Comparison of ENCODE assay signal across 9 cellular contexts in genomic region chr20:49668181-49668877, GRCh38. TPM values are rescaled to one million over a fixed set of nuclear protein-coding genes. Genes with fewer than 3 reads are reported as not detected.
DNase-seq lines count a peak whose midpoint lies in the region; ATAC-seq and TF ChIP-seq lines count a peak whose summit lies in the region.
"Had no signal": no experiment of that assay in that cellular context is flagged by ENCODE, and none has a peak within 500 bp of the region (broad histone marks: within the 10 kb centered on the region; RNA-seq: fewer than 3 reads in every experiment).

No MANE protein-coding gene starts in this region.

- H3K36me3 ChIP-seq in colonic mucosa, result no peaks in the 10 kb centered on the region

- H3K4me3 ChIP-seq in colonic mucosa, result no peak overlapping the region

- H3K27ac ChIP-seq in colonic mucosa, result no peak overlapping the region
- H3K27ac ChIP-seq: 22Rv1 had no signal

- peak; percentile 63 for DNase-seq in NCI-H82 (lab: John Stamatoyannopoulos, UW)
- DNase-seq in NCI-H82 treated with DMSO at 0.1 percent for 48 hours (lab: John Stamatoyannopoulos, UW; ENCODE audit: unreplicated experiment), result no peak
- peak; percentile 35 to 54 for DNase-seq in activated CD8-positive, alpha-beta memory T cell treated with anti-CD3 and anti-CD28 coated beads for 1 hour (ENCODE audit: extremely low read depth in 1 of 2, low read depth in 1 of 2)
- DNase-seq in left cardiac atrium, result peak; percentile 50
- peak; percentile 34 to 49 for DNase-seq in stimulated activated CD8-positive, alpha-beta memory T cell treated with anti-CD3 and anti-CD28 coated beads, Interleukin-2, amount 100 ng/mL, for 1 hour (ENCODE audit: low read depth in 2 of 2)
- no peak for DNase-seq in colonic mucosa
- DNase-seq in NCI-H748 treated with DMSO at 0.1 percent for 48 hours (lab: John Stamatoyannopoulos, UW), result no peak

- no peaks in the 10 kb centered on the region for H3K27me3 ChIP-seq in colonic mucosa

- intact Hi-C loops in left cardiac atrium (cut with DNase I) (no loop called here), colonic mucosa (cut with DNase I) (no loop called here)

- peaks cover 2% of the 10 kb centered on the region for H3K4me1 ChIP-seq in colonic mucosa

- no peak overlapping the region for H3K9ac ChIP-seq in colonic mucosa (ENCODE audit: low read depth in 2 of 2, low read length in 2 of 2)

- peak; percentile 65 for ATAC-seq in HG03521 (IDR thresholded peaks at IDR 0.05; ENCODE audit: unreplicated experiment)
- ATAC-seq in left cardiac atrium, result peak; percentile 82 to 90

- no peak for TF ChIP-seq CTCF in colonic mucosa (IDR thresholded peaks at IDR 0.05)

- no peaks in the 10 kb centered on the region for H3K9me3 ChIP-seq in colonic mucosa

RNA-seq across cellular contexts. Expression of gene B4GALT5, which starts 45.3 kb away (rescaled TPM):
- total RNA-seq in left cardiac atrium (10 to 100 TPM; 24.1 to 32.6 TPM), colonic mucosa (10 to 100 TPM; 34.5 to 56.2 TPM)

Comparison
In these comparisons a context has a peak if more than half of its experiments do, and no peak if none do; other contexts are left out.
1. DNase-seq: peak in NCI-H82 (single experiment), activated CD8-positive, alpha-beta memory T cell treated with anti-CD3 and anti-CD28 coated beads for 1 hour (2 of 2), left cardiac atrium (single experiment) and stimulated activated CD8-positive, alpha-beta memory T cell treated with anti-CD3 and anti-CD28 coated beads, Interleukin-2, amount 100 ng/mL, for 1 hour (2 of 2); none in NCI-H82 treated with DMSO at 0.1 percent for 48 hours (single experiment), colonic mucosa (single experiment) and NCI-H748 treated with DMSO at 0.1 percent for 48 hours (single experiment).